ENCODE assay signal across 21 cellular contexts in genomic region chr18:49398331-49398730, GRCh38.
DNase-seq lines count a peak whose midpoint lies in the region; ATAC-seq lines count a peak whose summit lies in the region.
"Had no signal": no experiment of that assay in that cellular context is flagged by ENCODE, and none has a peak within 500 bp of the region (broad histone marks: within the 10 kb centered on the region; RNA-seq: fewer than 3 reads in every experiment).

No MANE protein-coding gene starts in this region.

- H3K4me2 ChIP-seq in GM23248 (ENCODE audit: unreplicated experiment) = no peak overlapping the region

- H4K20me1 ChIP-seq in GM23248 (ENCODE audit: insufficient read depth) = no peaks in the 10 kb centered on the region

- 0 out of 2 replicates have a peak, but pooled peaks cover 3% of the 10 kb centered on the region for H3F3A ChIP-seq in GM23248 (ENCODE audit: insufficient read depth)

- peaks cover 4% of the 10 kb centered on the region for H3K36me3 Mint-ChIP-seq in effector memory CD8-positive, alpha-beta T cell (ENCODE audit: insufficient read depth)

- DNase-seq in ACHN = peak; percentile 15
- DNase-seq in GM23248 = peak; percentile 5
- DNase-seq in effector memory CD8-positive, alpha-beta T cell = no peak
- no peak for DNase-seq in GOT3 (lab: John Stamatoyannopoulos, UW)
- DNase-seq in kidney tubule cell (ENCODE audit: low spot score) = no peak
- no peak for DNase-seq in effector memory CD4-positive, alpha-beta T cell
- DNase-seq: activated CD4-positive, alpha-beta T cell treated with anti-CD3 and anti-CD28 coated beads for 4 hours; activated CD8-positive, alpha-beta memory T cell treated with anti-CD3 and anti-CD28 coated beads, Interleukin-2, amount 50 U/mL, for 4 hours; activated effector memory CD4-positive, alpha-beta T cell treated with Interleukin-2 at 50 U/mL for 16 hours; CD4-positive, alpha-beta memory T cell; DMS79 treated with DMSO at 0.1 percent for 48 hours; immature natural killer cell; naive B cell; NCI-H1436 treated with DMSO at 0.1 percent for 48 hours; NCI-H524 treated with DMSO at 0.1 percent for 48 hours; pancreas; stimulated activated CD4-positive, alpha-beta T cell treated with anti-CD3 and anti-CD28 coated beads, Interleukin-1b, Interleukin-23, amount 100 ng/mL, for 48 hours; stimulated activated naive CD8-positive, alpha-beta T cell treated with anti-CD3 and anti-CD28 coated beads, Interleukin-15, Interleukin-2, amounts not matched to agents 100 U/mL and 50 U/mL, for 24 hours had no signal

- H3K4me1 Mint-ChIP-seq in effector memory CD8-positive, alpha-beta T cell (ENCODE audit: low read depth in 2 of 2) = peaks cover 35 to 51% of the 10 kb centered on the region in 2 donors

- H3K4me1 ChIP-seq in GM23248 (ENCODE audit: insufficient read depth) (no peaks in the 10 kb centered on the region), muscle layer of duodenum (ENCODE audit: control insufficient read depth in 1 of 2, insufficient read depth in 2 of 2, low read length in 2 of 2) (peaks cover 8 to 22% of the 10 kb centered on the region in 2 donors)
- peaks cover 6% of the 10 kb centered on the region for H3K4me1 ChIP-seq in effector memory CD4-positive, alpha-beta T cell (ENCODE audit: control insufficient read depth, insufficient read depth, low read length, poor library complexity, severe bottlenecking)

- no peaks in the 10 kb centered on the region for H3K36me3 ChIP-seq in GM23248 (ENCODE audit: low read depth)
- no peaks in the 10 kb centered on the region for H3K36me3 ChIP-seq in muscle layer of duodenum (ENCODE audit: control insufficient read depth in 1 of 2, insufficient read depth in 2 of 2, low read length in 2 of 2)
- H3K36me3 ChIP-seq in effector memory CD4-positive, alpha-beta T cell (ENCODE audit: control insufficient read depth, insufficient read depth, low read length) = no peaks in the 10 kb centered on the region
- H3K36me3 ChIP-seq: pancreas, upper lobe of left lung had no signal

- H3K9ac ChIP-seq in GM23248 = no peak overlapping the region

- H3K27ac Mint-ChIP-seq in effector memory CD8-positive, alpha-beta T cell = peak overlapping the region; percentile 64 to 80

- H3K27me3 ChIP-seq in GM23248 (replicated peaks; ENCODE audit: insufficient read depth) (no peaks in the 10 kb centered on the region), muscle layer of duodenum (ENCODE audit: low read depth, low read length) (no peaks in the 10 kb centered on the region)
- H3K27me3 ChIP-seq in effector memory CD4-positive, alpha-beta T cell (replicated peaks; ENCODE audit: control insufficient read depth, insufficient read depth, low read length, poor library complexity, severe bottlenecking) = no peaks in the 10 kb centered on the region
- H3K27me3 ChIP-seq: pancreas, upper lobe of left lung had no signal

- no peaks in the 10 kb centered on the region for H3K9me3 Mint-ChIP-seq in effector memory CD8-positive, alpha-beta T cell

- no peak overlapping the region for H3K27ac ChIP-seq in GM23248
- peak overlapping the region; percentile 24 for H3K27ac ChIP-seq in muscle layer of duodenum (ENCODE audit: low read length)
- H3K27ac ChIP-seq in effector memory CD4-positive, alpha-beta T cell (ENCODE audit: insufficient read depth, low read length, poor library complexity, severe bottlenecking) = no peak overlapping the region
- H3K27ac ChIP-seq: pancreas had no signal

- 58 to 62% methylated on average over 2 of the region's 2 CpGs for WGBS in GM23248 (ENCODE audit: low coverage in 1 of 2, low lambda C conversion rate in 2 of 2, missing lambda C conversion rate in 2 of 2), 2 experiments

- ATAC-seq in effector memory CD8-positive, alpha-beta T cell (replicated peaks) = no peak
- no peak for ATAC-seq in GM19324 (IDR thresholded peaks at IDR 0.05; ENCODE audit: low FRiP score, unreplicated experiment)
- ATAC-seq: stimulated activated naive CD8-positive, alpha-beta T cell treated with anti-CD3 and anti-CD28 coated beads, Interleukin-15, Interleukin-2, amounts not matched to agents 100 U/mL and 50 U/mL, for 24 hours had no signal

- H3K4me3 ChIP-seq in GM23248 = no peak overlapping the region
- H3K4me3 ChIP-seq in muscle layer of duodenum (ENCODE audit: low read depth in 1 of 2, low read length in 2 of 2) = no peak overlapping the region
- H3K4me3 ChIP-seq in effector memory CD4-positive, alpha-beta T cell (ENCODE audit: insufficient read depth, low read depth, low read length, poor library complexity, severe bottlenecking) = no peak overlapping the region
- H3K4me3 ChIP-seq: pancreas, upper lobe of left lung had no signal

- H3K79me2 ChIP-seq in GM23248 (ENCODE audit: insufficient read depth) = peaks cover 82% of the 10 kb centered on the region

- no peaks in the 10 kb centered on the region for H3K9me3 ChIP-seq in GM23248 (ENCODE audit: low read depth)
- H3K9me3 ChIP-seq in muscle layer of duodenum (ENCODE audit: control insufficient read depth in 1 of 2, low read length in 2 of 2) = no peaks in the 10 kb centered on the region
- H3K9me3 ChIP-seq in effector memory CD4-positive, alpha-beta T cell (ENCODE audit: control insufficient read depth, low read length) = no peaks in the 10 kb centered on the region
- H3K9me3 ChIP-seq: pancreas, upper lobe of left lung had no signal

- H3K4me3 Mint-ChIP-seq in effector memory CD8-positive, alpha-beta T cell = no peak overlapping the region
- H3K4me3 Mint-ChIP-seq: immature natural killer cell had no signal

- H3K27me3 Mint-ChIP-seq in effector memory CD8-positive, alpha-beta T cell = no peaks in the 10 kb centered on the region
- H3K27me3 Mint-ChIP-seq: CD4-positive, alpha-beta memory T cell; naive B cell had no signal

- no peak overlapping the region for H2AFZ ChIP-seq in GM23248

- in situ Hi-C loops in ACHN (cut with HindIII; ENCODE audit: low pct_ligation_motif_present, low pct_unique_long_range_greater_than_20kb, low sequenced_read_pairs) = no loop called here
- in situ Hi-C loops in GM23248 (cut with MboI) = no loop called here

- H3K9me2 ChIP-seq in GM23248 (ENCODE audit: insufficient read depth) = no peaks in the 10 kb centered on the region

Comparison
In these comparisons a context has a peak if more than half of its experiments do, and no peak if none do; other contexts are left out.
1. DNase-seq: peak in ACHN (single experiment) and GM23248 (single experiment); none in effector memory CD8-positive, alpha-beta T cell (0 of 3), GOT3 (single experiment), kidney tubule cell (single experiment) and effector memory CD4-positive, alpha-beta T cell (0 of 3).